In the genomic region with DNA sequence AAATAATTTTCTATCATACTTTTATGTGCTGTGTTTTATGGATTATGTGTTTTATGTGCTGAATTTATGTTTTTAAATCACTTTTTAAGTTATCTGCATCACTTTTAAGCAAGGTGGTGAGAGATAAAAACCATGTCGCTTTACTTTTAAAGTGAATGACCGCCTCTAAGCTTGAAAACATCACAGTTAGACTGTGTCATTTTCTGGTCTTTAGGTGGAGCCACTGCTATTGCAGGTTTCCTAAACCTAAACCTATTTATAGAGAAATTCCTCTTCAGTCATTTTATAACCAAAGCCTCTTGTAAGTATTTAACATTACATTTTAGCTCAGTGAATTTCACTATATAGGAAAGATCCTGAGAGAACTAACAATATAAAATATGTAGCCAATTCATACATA, we compare ENCODE assay signal across 10 cellular contexts. TPM values are rescaled to one million over a fixed set of nuclear protein-coding genes. Genes with fewer than 3 reads are reported as not detected.
DNase-seq lines count a peak whose midpoint lies in the region; ATAC-seq, FAIRE-seq and TF ChIP-seq lines count a peak whose summit lies in the region.
"Had no signal": no experiment of that assay in that cellular context is flagged by ENCODE, and none has a peak within 500 bp of the region (broad histone marks: within the 10 kb centered on the region; RNA-seq: fewer than 3 reads in every experiment).

No MANE protein-coding gene starts in this region.

- no peaks in the 10 kb centered on the region for H3K27me3 Mint-ChIP-seq in type B pancreatic cell
- H3K27me3 Mint-ChIP-seq: stimulated activated naive CD8-positive, alpha-beta T cell treated with anti-CD3 and anti-CD28 coated beads, Interleukin-15, amount 100 ng/mL, for 72 hours had no signal

- DNase-seq in cardiac muscle cell (ENCODE audit: low read depth in 1 of 2, low spot score in 1 of 2), result no peak
- no peak for DNase-seq in right cardiac atrium
- peak; percentile 25 for DNase-seq in iPS-NIHi11 (ENCODE audit: low spot score)
- DNase-seq in type B pancreatic cell (ENCODE audit: extremely low spot score, unreplicated experiment), result no peak
- no peak for DNase-seq in retina
- no peak for DNase-seq in D721Med (ENCODE audit: insufficient read length, low spot score)
- DNase-seq: activated T-cell treated with anti-CD3 and anti-CD28 coated beads, Interleukin-2, amount 50 U/mL, for 1 hour; stimulated activated naive CD8-positive, alpha-beta T cell treated with anti-CD3 and anti-CD28 coated beads, Interleukin-15, amount 100 ng/mL, for 72 hours had no signal

- H3K4me1 ChIP-seq in cardiac muscle cell (ENCODE audit: low read depth) (peaks cover 12% of the 10 kb centered on the region), right cardiac atrium (ENCODE audit: control insufficient read depth, insufficient read depth, low read length) (peaks cover 2% of the 10 kb centered on the region)

- WGBS in right cardiac atrium, result 85% methylated on average over 2 of the region's 2 CpGs

- H3K9me3 Mint-ChIP-seq in type B pancreatic cell, result no peaks in the 10 kb centered on the region
- H3K9me3 Mint-ChIP-seq: stimulated activated naive CD8-positive, alpha-beta T cell treated with anti-CD3 and anti-CD28 coated beads, Interleukin-15, amount 100 ng/mL, for 72 hours had no signal

- peaks cover 6% of the 10 kb centered on the region for H3K4me1 Mint-ChIP-seq in type B pancreatic cell (ENCODE audit: unreplicated experiment)
- H3K4me1 Mint-ChIP-seq: stimulated activated naive CD8-positive, alpha-beta T cell treated with anti-CD3 and anti-CD28 coated beads, Interleukin-15, amount 100 ng/mL, for 72 hours had no signal

- H3K27ac ChIP-seq in cardiac muscle cell (peak overlapping the region; percentile 73), right cardiac atrium (ENCODE audit: low read length) (no peak overlapping the region)

- H3K4me3 Mint-ChIP-seq in type B pancreatic cell, result no peak overlapping the region
- H3K4me3 Mint-ChIP-seq: stimulated activated naive CD8-positive, alpha-beta T cell treated with anti-CD3 and anti-CD28 coated beads, Interleukin-15, amount 100 ng/mL, for 72 hours had no signal

- H3K27me3 ChIP-seq in cardiac muscle cell, result no peaks in the 10 kb centered on the region
- no peaks in the 10 kb centered on the region for H3K27me3 ChIP-seq in right cardiac atrium (ENCODE audit: control insufficient read depth, insufficient read depth)

- H3K27ac Mint-ChIP-seq in type B pancreatic cell, result peak overlapping the region; percentile 83

- H3K36me3 Mint-ChIP-seq in type B pancreatic cell, result no peaks in the 10 kb centered on the region

- intact Hi-C loops in right cardiac atrium (cut with DNase I), result no loop called here

- no peak for FAIRE-seq in D721Med (lab: Jason Lieb, UNC)

- no peak for TF ChIP-seq CTCF in cardiac muscle cell (IDR thresholded peaks at IDR 0.05; ENCODE audit: low read depth, low read length)
- no peak for TF ChIP-seq CTCF in type B pancreatic cell (conservative IDR thresholded peaks at IDR 0.05)
- TF ChIP-seq CTCF in D721Med (IDR thresholded peaks at IDR 0.05; ENCODE audit: insufficient read depth, missing control alignments), result no peak

- no peaks in the 10 kb centered on the region for H3K36me3 ChIP-seq in cardiac muscle cell

- H3K4me3 ChIP-seq in cardiac muscle cell, result no peak overlapping the region
- no peak overlapping the region for H3K4me3 ChIP-seq in right cardiac atrium (ENCODE audit: low read length)

- no peaks in the 10 kb centered on the region for H3K9me3 ChIP-seq in cardiac muscle cell (ENCODE audit: low read depth)
- H3K9me3 ChIP-seq in right cardiac atrium (ENCODE audit: control insufficient read depth, low read length), result no peaks in the 10 kb centered on the region

- ATAC-seq in right cardiac atrium (no peak), SK-N-SH treated with all-trans-retinoic acid at 6 μM for 48 hours (peak; percentile 63), GM19452 (IDR thresholded peaks at IDR 0.05; ENCODE audit: unreplicated experiment) (no peak)
- ATAC-seq: stimulated activated naive CD8-positive, alpha-beta T cell treated with anti-CD3 and anti-CD28 coated beads, Interleukin-15, amount 100 ng/mL, for 72 hours had no signal

TF ChIP-seq in SK-N-SH treated with all-trans-retinoic acid at 6 μM for 48 hours, 23 proteins besides CTCF, POLR2A, EP300 and RAD21:
- TF ChIP-seq, protein P1, sequence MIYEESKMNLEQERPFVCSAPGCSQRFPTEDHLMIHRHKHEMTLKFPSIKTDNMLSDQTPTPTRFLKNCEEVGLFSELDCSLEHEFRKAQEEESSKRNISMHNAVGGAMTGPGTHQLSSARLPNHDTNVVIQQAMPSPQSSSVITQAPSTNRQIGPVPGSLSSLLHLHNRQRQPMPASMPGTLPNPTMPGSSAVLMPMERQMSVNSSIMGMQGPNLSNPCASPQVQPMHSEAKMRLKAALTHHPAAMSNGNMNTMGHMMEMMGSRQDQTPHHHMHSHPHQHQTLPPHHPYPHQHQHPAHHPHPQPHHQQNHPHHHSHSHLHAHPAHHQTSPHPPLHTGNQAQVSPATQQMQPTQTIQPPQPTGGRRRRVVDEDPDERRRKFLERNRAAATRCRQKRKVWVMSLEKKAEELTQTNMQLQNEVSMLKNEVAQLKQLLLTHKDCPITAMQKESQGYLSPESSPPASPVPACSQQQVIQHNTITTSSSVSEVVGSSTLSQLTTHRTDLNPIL (CRISPR knock-in tag; IDR thresholded peaks at IDR 0.05; ENCODE audit: low read depth), result no peak

RNA-seq across cellular contexts. Expression of a gene that starts 21.0 kb away (rescaled TPM):
- 58.3 and 70.3 TPM in 2 replicates for total RNA-seq in cardiac muscle cell
- polyA plus RNA-seq in cardiac muscle cell, result 23.7 and 37.3 TPM in 2 replicates
- 10 to 100 TPM; 44.6 to 60.8 (median 48.8) TPM for total RNA-seq in right cardiac atrium
- polyA plus RNA-seq in right cardiac atrium, result 19.6 TPM
- 162 and 299 TPM in 2 replicates for total RNA-seq in type B pancreatic cell (ENCODE audit: low replicate concordance)

RNA-seq across cellular contexts. Expression of a gene that starts 41.0 kb away (rescaled TPM):
- 4.8 and 6.9 TPM in 2 replicates for total RNA-seq in cardiac muscle cell
- polyA plus RNA-seq in cardiac muscle cell, result 22.5 and 25.4 TPM in 2 replicates
- 1 to 10 TPM; 5.2 to 9.6 (median 6.7) TPM for total RNA-seq in right cardiac atrium
- 5.5 TPM for polyA plus RNA-seq in right cardiac atrium
- total RNA-seq in type B pancreatic cell (ENCODE audit: low replicate concordance), result 10.1 and 10.7 TPM in 2 replicates
